ENCODE assay signal across 11 cellular contexts in genomic region chr12:110006115-110006514, GRCh38.
"Had no signal": no experiment of that assay in that cellular context is flagged by ENCODE, and none has a peak within 500 bp of the region (broad histone marks: within the 10 kb centered on the region; RNA-seq: fewer than 3 reads in every experiment).

No MANE protein-coding gene starts in this region.

- DNase-seq: activated CD4-positive, alpha-beta T cell treated with anti-CD3 and anti-CD28 coated beads, Interleukin-2, amount 50 U/mL, for 1 hour; activated gamma-delta T cell treated with Interleukin-2 at 50 U/mL for 16 hours; activated T-cell treated with anti-CD3 and anti-CD28 coated beads, Interleukin-2, amount 50 U/mL, for 24 hours; endodermal cell; gastrocnemius medialis; heart left ventricle; immature natural killer cell; right cardiac atrium had no signal

- H3K9me3 Mint-ChIP-seq: immature natural killer cell had no signal

- H3K36me3 ChIP-seq: prostate gland had no signal

- H3K27me3 Mint-ChIP-seq: activated T-cell treated with anti-CD3 and anti-CD28 coated beads, Interleukin-2, amount 50 U/mL, for 24 hours had no signal

- H3K4me2 ChIP-seq: smooth muscle cell had no signal

- H3K4me3 ChIP-seq: gastrocnemius medialis, heart left ventricle, prostate gland, smooth muscle cell had no signal

- ATAC-seq: activated CD4-positive, CD25-positive, alpha-beta regulatory T cell treated with anti-CD3 and anti-CD28 coated beads, Interleukin-2, amount 50 U/mL, for 24 hours; gastrocnemius medialis; heart left ventricle; right cardiac atrium had no signal

- H3K4me3 Mint-ChIP-seq: endodermal cell had no signal

- H3K27ac Mint-ChIP-seq: endodermal cell had no signal

- H3K27me3 ChIP-seq: gastrocnemius medialis, heart left ventricle had no signal

- H3K27ac ChIP-seq: gastrocnemius medialis, heart left ventricle, prostate gland had no signal

- H3K9me3 ChIP-seq: gastrocnemius medialis, prostate gland had no signal

- H3K4me1 Mint-ChIP-seq: endodermal cell had no signal
